9 cellular contexts compared by ENCODE assay signal in the genomic region with DNA sequence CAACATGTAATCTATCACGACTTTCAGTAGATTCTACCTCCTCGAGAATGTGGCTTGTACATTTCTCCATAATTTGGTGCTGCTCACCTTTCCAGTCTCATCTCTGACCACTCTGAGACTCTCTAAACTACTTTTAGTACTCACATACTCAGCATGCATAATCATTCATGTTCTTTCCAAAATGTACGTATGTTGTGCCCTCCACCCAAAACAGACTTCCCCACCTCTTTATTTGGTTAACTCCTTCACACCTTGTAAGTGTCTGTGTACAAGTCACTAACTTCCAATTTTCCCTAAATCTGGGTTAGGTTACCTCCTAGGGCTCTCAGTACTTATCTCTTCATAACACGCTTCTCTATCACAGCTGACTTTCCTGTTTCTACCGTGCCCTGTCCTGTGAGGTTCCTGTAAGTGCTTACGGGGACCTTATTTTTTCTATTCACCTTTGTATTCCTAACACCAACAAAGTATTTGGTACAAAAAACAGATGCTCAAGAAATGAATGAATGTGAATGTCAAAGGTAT.
"Had no signal": no experiment of that assay in that cellular context is flagged by ENCODE, and none has a peak within 500 bp of the region (broad histone marks: within the 10 kb centered on the region; RNA-seq: fewer than 3 reads in every experiment).

No MANE protein-coding gene starts in this region.

- H2AFZ ChIP-seq: GM23338 had no signal

- H3K4me3 Mint-ChIP-seq: GM23338, H9, HFFc6, IgD-negative memory B cell had no signal

- H3K27ac Mint-ChIP-seq: GM23338, H9, HFFc6 had no signal

- H3K4me2 ChIP-seq: GM23338 had no signal

- H3K27me3 Mint-ChIP-seq: IgD-negative memory B cell had no signal

- ATAC-seq: GM23338, HepG2 had no signal

- H3K4me3 ChIP-seq: GM23338 had no signal

- H3K4me1 Mint-ChIP-seq: GM23338, H9 had no signal

- DNase-seq: H9, HCEC 1CT, HFFc6 had no signal

- FAIRE-seq: H1, H54, HepG2 had no signal

- H3K27ac ChIP-seq: HL-60 had no signal
